Comparison of ENCODE assay signal across 16 cellular contexts in the genomic region with DNA sequence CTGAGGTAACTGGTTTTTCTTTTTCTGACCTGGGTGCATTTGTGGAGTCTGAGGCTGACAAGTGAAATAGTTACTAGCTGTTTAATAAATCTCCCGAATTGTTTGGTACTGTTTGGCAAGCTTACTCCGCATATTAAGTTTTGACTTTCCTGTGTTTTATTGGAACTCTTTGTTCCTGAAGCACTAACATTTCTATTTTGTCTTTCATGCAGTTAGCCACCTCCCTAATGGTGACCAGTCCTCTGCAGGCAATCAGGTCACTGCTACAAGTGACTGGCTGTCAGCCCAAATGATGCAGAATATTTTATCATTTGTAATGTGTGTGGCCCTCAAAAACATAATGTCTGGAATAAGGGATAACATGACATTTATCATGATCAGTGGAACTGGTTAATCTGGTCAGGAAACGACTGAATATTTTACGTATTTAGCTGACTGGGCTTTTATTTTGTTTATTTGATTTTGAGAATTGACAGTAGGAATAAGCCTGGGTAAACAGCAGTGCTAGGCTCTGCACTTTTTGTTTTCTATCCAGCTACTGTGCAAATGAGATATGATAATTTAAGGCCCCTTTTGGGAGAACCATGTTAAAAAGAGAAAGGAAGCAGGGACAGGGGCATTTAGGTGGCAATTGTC.
"Had no signal": no experiment of that assay in that cellular context is flagged by ENCODE, and none has a peak within 500 bp of the region (broad histone marks: within the 10 kb centered on the region; RNA-seq: fewer than 3 reads in every experiment).

No MANE protein-coding gene starts in this region.

- DNase-seq: activated CD4-positive, alpha-beta memory T cell treated with anti-CD3 and anti-CD28 coated beads for 36 hours; activated CD4-positive, alpha-beta T cell treated with anti-CD3 and anti-CD28 coated beads for 1 hour; activated naive CD4-positive, alpha-beta T cell; activated naive CD8-positive, alpha-beta T cell treated with anti-CD3 and anti-CD28 coated beads, Interleukin-2, amount 50 U/mL, for 24 hours; activated T-cell treated with anti-CD3 and anti-CD28 coated beads, Interleukin-2, amount 50 U/mL, for 72 hours; cortex of kidney; effector memory CD4-positive, alpha-beta T cell; kidney glomerular epithelial cell; mucosa of descending colon; natural killer cell; stimulated activated CD4-positive, alpha-beta T cell treated with anti-CD3 and anti-CD28 coated beads, Interleukin-12 subunit alpha, Interleukin-12 subunit beta, amount 100 ng/mL, for 4 hours; stimulated activated naive CD4-positive, alpha-beta T cell; T-helper 2 cell; upper lobe of right lung had no signal

- H3K27ac Mint-ChIP-seq: activated CD4-positive, alpha-beta memory T cell treated with anti-CD3 and anti-CD28 coated beads for 36 hours; activated naive CD8-positive, alpha-beta T cell treated with anti-CD3 and anti-CD28 coated beads, Interleukin-2, amount 50 U/mL, for 24 hours; activated T-cell treated with anti-CD3 and anti-CD28 coated beads, Interleukin-2, amount 50 U/mL, for 72 hours; natural killer cell had no signal

- H3K4me3 Mint-ChIP-seq: activated CD4-positive, alpha-beta memory T cell treated with anti-CD3 and anti-CD28 coated beads for 36 hours; activated naive CD8-positive, alpha-beta T cell treated with anti-CD3 and anti-CD28 coated beads, Interleukin-2, amount 50 U/mL, for 24 hours; activated T-cell treated with anti-CD3 and anti-CD28 coated beads, Interleukin-2, amount 50 U/mL, for 72 hours; natural killer cell had no signal

- H3K27me3 ChIP-seq: ascending aorta, upper lobe of right lung had no signal

- H3K4me3 ChIP-seq: ascending aorta, lung, mucosa of descending colon, upper lobe of right lung had no signal

- H3K36me3 ChIP-seq: ascending aorta, upper lobe of right lung had no signal

- H3K27me3 Mint-ChIP-seq: activated CD4-positive, alpha-beta memory T cell treated with anti-CD3 and anti-CD28 coated beads for 36 hours; activated naive CD8-positive, alpha-beta T cell treated with anti-CD3 and anti-CD28 coated beads, Interleukin-2, amount 50 U/mL, for 24 hours had no signal

- H3K9me3 Mint-ChIP-seq: activated CD4-positive, alpha-beta memory T cell treated with anti-CD3 and anti-CD28 coated beads for 36 hours; activated naive CD8-positive, alpha-beta T cell treated with anti-CD3 and anti-CD28 coated beads, Interleukin-2, amount 50 U/mL, for 24 hours; activated T-cell treated with anti-CD3 and anti-CD28 coated beads, Interleukin-2, amount 50 U/mL, for 72 hours; natural killer cell had no signal

- H3K27ac ChIP-seq: upper lobe of right lung had no signal

- H3K4me1 Mint-ChIP-seq: natural killer cell had no signal

- H3K36me3 Mint-ChIP-seq: activated CD4-positive, alpha-beta memory T cell treated with anti-CD3 and anti-CD28 coated beads for 36 hours; natural killer cell had no signal

- H3K9me3 ChIP-seq: ascending aorta, mucosa of descending colon, upper lobe of right lung had no signal
